Comparison of ENCODE assay signal across 1 cellular context in the genomic region with DNA sequence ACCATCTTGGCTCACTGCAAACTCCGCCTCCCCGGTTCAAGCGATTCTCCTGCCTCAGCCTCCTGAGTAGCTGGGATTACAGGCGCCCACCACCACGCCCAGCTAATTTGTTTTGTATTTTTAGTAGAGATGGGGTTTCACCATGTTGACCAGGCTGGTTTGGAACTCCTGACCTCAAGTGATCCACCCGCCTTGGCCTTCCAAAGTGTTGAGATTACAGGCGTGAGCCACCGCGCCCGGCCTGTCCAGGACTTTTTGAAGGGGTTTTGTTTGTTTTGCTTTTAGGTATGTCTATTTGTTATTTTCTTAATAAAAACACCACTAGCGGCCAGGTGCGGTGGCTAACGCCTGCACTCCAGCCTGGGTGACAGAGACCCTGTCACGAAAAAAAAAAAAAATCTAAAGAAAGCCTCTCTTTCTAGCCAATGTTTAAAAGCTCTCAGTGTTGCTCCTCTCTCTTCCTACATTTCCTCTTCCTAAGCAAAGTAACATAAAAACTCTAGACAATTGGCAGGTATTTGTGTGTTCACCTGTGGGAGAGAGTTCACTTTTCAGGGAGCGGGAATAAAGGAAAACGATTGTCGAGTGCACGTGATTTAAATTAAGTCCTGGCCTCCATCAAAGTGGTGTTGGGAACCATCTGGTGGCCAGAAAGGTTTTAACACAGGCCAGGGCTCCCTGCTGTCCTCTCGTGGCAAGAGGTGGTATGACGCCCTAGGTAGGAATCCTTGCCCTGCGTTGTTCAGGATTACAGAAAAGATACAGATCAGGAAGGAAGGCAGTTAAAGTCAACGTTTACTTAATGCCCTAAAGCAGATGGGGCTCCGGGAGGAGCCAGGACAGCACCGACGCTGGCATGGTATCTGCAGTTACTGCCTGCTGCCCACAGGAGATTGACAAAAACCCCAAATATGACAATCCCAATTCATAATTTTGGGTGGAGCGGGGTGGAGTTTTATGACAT.
A peak's percentile ranks its signal among the peaks of the same experiment; 100 is the strongest.
TF ChIP-seq lines count a peak whose summit lies in the region.

No MANE protein-coding gene starts in this region.

TF ChIP-seq in K562, 482 proteins besides CTCF, POLR2A, EP300 and RAD21 (continued from another document and continues in another):
- TF ChIP-seq, protein P1, sequence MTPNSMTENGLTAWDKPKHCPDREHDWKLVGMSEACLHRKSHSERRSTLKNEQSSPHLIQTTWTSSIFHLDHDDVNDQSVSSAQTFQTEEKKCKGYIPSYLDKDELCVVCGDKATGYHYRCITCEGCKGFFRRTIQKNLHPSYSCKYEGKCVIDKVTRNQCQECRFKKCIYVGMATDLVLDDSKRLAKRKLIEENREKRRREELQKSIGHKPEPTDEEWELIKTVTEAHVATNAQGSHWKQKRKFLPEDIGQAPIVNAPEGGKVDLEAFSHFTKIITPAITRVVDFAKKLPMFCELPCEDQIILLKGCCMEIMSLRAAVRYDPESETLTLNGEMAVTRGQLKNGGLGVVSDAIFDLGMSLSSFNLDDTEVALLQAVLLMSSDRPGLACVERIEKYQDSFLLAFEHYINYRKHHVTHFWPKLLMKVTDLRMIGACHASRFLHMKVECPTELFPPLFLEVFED (CRISPR knock-in tag; conservative IDR thresholded peaks at IDR 0.05), result 0 out of 2 replicates have a peak, but pooled peaks have one; percentile 21
- TF ChIP-seq ZNF197 (CRISPR knock-in tag; IDR thresholded peaks at IDR 0.05; ENCODE audit: low read depth) (no peak), ESRRA (IDR thresholded peaks at IDR 0.05; ENCODE audit: borderline replicate concordance, low read depth) (peak; percentile 35; the same call in 1 of the 2 replicates), TSC22D4 (tag; IDR thresholded peaks at IDR 0.05) (no peak), ARID2 (IDR thresholded peaks at IDR 0.05) (peak; percentile 99), FOXA3 (CRISPR knock-in tag; conservative IDR thresholded peaks at IDR 0.05 in 1 of 2, IDR thresholded peaks at IDR 0.05 in 1 of 2) (no peak), HDAC3 (IDR thresholded peaks at IDR 0.05; ENCODE audit: borderline replicate concordance, partially characterized antibody) (no peak), ATF2 (CRISPR knock-in tag; IDR thresholded peaks at IDR 0.05) (no peak), RB1 (IDR thresholded peaks at IDR 0.05; ENCODE audit: low read depth) (peak; percentile 89), JUN (IDR thresholded peaks at IDR 0.05; ENCODE audit: borderline replicate concordance, low read depth, low read length) (no peak), JUN (CRISPR knock-in tag; IDR thresholded peaks at IDR 0.05; ENCODE audit: borderline replicate concordance) (no peak), DMBX1 (CRISPR knock-in tag; IDR thresholded peaks at IDR 0.05; ENCODE audit: borderline replicate concordance) (no peak), EP400 (IDR thresholded peaks at IDR 0.05) (peak; percentile 49; the same call in 1 of the 2 replicates), POLR3A (IDR thresholded peaks at IDR 0.05; ENCODE audit: borderline replicate concordance, extremely low read depth, insufficient read depth, insufficient read length) (no peak), ZNF165 (CRISPR knock-in tag; IDR thresholded peaks at IDR 0.05; ENCODE audit: borderline replicate concordance) (no peak), POLR3G (IDR thresholded peaks at IDR 0.05; ENCODE audit: extremely low read depth, insufficient read length, insufficient replicate concordance) (no peak), ETS2 (tag; IDR thresholded peaks at IDR 0.05; ENCODE audit: borderline replicate concordance, poor library complexity, severe bottlenecking) (no peak), RBM14 (IDR thresholded peaks at IDR 0.05; ENCODE audit: borderline replicate concordance, insufficient read depth, low read depth, low read length) (no peak), ZNF263 (CRISPR knock-in tag; IDR thresholded peaks at IDR 0.05; ENCODE audit: borderline replicate concordance) (no peak; the same call in 1 of the 2 replicates), BMI1 (IDR thresholded peaks at IDR 0.05; ENCODE audit: low read length) (no peak), ILF3 (IDR thresholded peaks at IDR 0.05; ENCODE audit: borderline replicate concordance) (no peak), RNF2 (IDR thresholded peaks at IDR 0.05) (peak; percentile 47), NCOA6 (IDR thresholded peaks at IDR 0.05) (no peak), ZNF282 (CRISPR knock-in tag; IDR thresholded peaks at IDR 0.05) (no peak), MYC (IDR thresholded peaks at IDR 0.05; ENCODE audit: low read depth, low read length) (peak; percentile 78), MYC (CRISPR knock-in tag; IDR thresholded peaks at IDR 0.05; ENCODE audit: borderline replicate concordance, low read depth) (no peak), RERE (CRISPR knock-in tag; IDR thresholded peaks at IDR 0.05; ENCODE audit: borderline replicate concordance) (no peak), ZNF583 (CRISPR knock-in tag; IDR thresholded peaks at IDR 0.05) (no peak), LCOR (CRISPR knock-in tag; IDR thresholded peaks at IDR 0.05) (peak; percentile 67; the same call in 1 of the 2 replicates), TRIM24 (IDR thresholded peaks at IDR 0.05) (no peak)
- TF ChIP-seq, protein P2, sequence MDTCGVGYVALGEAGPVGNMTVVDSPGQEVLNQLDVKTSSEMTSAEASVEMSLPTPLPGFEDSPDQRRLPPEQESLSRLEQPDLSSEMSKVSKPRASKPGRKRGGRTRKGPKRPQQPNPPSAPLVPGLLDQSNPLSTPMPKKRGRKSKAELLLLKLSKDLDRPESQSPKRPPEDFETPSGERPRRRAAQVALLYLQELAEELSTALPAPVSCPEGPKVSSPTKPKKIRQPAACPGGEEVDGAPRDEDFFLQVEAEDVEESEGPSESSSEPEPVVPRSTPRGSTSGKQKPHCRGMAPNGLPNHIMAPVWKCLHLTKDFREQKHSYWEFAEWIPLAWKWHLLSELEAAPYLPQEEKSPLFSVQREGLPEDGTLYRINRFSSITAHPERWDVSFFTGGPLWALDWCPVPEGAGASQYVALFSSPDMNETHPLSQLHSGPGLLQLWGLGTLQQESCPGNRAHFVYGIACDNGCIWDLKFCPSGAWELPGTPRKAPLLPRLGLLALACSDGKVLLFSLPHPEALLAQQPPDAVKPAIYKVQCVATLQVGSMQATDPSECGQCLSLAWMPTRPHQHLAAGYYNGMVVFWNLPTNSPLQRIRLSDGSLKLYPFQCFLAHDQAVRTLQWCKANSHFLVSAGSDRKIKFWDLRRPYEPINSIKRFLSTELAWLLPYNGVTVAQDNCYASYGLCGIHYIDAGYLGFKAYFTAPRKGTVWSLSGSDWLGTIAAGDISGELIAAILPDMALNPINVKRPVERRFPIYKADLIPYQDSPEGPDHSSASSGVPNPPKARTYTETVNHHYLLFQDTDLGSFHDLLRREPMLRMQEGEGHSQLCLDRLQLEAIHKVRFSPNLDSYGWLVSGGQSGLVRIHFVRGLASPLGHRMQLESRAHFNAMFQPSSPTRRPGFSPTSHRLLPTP (IDR thresholded peaks at IDR 0.05; ENCODE audit: borderline replicate concordance, extremely low read depth, insufficient read length), result no peak
- TF ChIP-seq, protein P3, sequence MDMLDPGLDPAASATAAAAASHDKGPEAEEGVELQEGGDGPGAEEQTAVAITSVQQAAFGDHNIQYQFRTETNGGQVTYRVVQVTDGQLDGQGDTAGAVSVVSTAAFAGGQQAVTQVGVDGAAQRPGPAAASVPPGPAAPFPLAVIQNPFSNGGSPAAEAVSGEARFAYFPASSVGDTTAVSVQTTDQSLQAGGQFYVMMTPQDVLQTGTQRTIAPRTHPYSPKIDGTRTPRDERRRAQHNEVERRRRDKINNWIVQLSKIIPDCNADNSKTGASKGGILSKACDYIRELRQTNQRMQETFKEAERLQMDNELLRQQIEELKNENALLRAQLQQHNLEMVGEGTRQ (CRISPR knock-in tag; IDR thresholded peaks at IDR 0.05), result peak; percentile 52
- TF ChIP-seq, protein P4, sequence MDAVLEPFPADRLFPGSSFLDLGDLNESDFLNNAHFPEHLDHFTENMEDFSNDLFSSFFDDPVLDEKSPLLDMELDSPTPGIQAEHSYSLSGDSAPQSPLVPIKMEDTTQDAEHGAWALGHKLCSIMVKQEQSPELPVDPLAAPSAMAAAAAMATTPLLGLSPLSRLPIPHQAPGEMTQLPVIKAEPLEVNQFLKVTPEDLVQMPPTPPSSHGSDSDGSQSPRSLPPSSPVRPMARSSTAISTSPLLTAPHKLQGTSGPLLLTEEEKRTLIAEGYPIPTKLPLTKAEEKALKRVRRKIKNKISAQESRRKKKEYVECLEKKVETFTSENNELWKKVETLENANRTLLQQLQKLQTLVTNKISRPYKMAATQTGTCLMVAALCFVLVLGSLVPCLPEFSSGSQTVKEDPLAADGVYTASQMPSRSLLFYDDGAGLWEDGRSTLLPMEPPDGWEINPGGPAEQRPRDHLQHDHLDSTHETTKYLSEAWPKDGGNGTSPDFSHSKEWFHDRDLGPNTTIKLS (IDR thresholded peaks at IDR 0.05; ENCODE audit: borderline replicate concordance, low read depth), result no peak
- TF ChIP-seq, protein P5, sequence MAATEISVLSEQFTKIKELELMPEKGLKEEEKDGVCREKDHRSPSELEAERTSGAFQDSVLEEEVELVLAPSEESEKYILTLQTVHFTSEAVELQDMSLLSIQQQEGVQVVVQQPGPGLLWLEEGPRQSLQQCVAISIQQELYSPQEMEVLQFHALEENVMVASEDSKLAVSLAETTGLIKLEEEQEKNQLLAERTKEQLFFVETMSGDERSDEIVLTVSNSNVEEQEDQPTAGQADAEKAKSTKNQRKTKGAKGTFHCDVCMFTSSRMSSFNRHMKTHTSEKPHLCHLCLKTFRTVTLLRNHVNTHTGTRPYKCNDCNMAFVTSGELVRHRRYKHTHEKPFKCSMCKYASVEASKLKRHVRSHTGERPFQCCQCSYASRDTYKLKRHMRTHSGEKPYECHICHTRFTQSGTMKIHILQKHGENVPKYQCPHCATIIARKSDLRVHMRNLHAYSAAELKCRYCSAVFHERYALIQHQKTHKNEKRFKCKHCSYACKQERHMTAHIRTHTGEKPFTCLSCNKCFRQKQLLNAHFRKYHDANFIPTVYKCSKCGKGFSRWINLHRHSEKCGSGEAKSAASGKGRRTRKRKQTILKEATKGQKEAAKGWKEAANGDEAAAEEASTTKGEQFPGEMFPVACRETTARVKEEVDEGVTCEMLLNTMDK (IDR thresholded peaks at IDR 0.05; ENCODE audit: borderline replicate concordance, insufficient read depth, low read depth, low read length, poor library complexity, severe bottlenecking), result no peak
- TF ChIP-seq, protein P6, sequence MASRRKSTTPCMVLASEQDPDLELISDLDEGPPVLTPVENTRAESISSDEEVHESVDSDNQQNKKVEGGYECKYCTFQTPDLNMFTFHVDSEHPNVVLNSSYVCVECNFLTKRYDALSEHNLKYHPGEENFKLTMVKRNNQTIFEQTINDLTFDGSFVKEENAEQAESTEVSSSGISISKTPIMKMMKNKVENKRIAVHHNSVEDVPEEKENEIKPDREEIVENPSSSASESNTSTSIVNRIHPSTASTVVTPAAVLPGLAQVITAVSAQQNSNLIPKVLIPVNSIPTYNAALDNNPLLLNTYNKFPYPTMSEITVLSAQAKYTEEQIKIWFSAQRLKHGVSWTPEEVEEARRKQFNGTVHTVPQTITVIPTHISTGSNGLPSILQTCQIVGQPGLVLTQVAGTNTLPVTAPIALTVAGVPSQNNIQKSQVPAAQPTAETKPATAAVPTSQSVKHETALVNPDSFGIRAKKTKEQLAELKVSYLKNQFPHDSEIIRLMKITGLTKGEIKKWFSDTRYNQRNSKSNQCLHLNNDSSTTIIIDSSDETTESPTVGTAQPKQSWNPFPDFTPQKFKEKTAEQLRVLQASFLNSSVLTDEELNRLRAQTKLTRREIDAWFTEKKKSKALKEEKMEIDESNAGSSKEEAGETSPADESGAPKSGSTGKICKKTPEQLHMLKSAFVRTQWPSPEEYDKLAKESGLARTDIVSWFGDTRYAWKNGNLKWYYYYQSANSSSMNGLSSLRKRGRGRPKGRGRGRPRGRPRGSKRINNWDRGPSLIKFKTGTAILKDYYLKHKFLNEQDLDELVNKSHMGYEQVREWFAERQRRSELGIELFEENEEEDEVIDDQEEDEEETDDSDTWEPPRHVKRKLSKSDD (conservative IDR thresholded peaks at IDR 0.05; ENCODE audit: low read length), result peak; percentile 71; the same call in 1 of the 2 replicates
